Comparison of ENCODE assay signal across 8 cellular contexts in the genomic region with DNA sequence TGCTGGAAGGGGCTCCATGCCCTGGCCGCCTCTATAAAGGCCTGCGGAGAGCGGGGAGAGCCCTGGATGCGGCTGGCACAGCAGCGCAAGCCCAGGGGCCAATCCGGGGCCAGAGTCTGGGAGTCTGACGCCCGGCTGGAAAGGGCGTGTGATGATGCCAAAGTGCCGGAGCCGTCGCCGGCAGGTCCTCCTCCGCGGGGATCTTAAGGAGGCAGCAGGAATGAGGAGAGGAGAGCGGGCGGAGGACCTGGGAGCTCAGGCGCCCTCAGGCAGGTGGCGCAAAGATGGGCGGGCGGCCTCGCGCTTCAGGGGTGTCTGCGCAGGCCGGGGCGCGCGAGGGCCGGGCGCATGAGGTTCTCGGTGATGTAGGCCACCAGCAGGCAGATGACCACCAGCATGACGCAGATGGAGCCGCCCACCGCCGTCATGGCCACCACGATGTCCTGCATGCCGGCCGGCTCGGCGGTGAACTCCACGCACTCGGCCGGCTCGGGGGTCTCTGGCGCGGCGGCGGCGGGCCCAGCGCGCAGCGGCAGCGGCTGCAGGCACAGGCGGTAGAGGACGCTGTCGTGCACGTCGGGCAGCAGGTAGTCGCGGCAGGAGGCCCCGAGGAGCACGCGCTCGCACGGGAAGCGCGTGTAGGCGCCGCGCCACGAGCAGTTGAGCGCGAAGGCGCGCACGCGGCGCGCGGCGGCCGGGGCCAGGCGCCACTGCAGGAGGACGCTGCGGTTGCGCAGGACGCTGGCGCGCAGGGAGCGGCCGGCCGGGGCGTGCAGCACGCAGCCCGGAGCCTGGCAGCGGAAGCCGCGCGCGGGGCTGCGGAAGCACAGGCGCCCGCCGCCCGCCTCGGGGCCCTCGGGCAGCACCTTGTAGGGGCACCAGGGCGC.
DNase-seq lines count a peak whose midpoint lies in the region; ATAC-seq and TF ChIP-seq lines count a peak whose summit lies in the region.

No MANE protein-coding gene starts in this region.

- peak; percentile 22; the same call in 1 of the 2 replicates for TF ChIP-seq CTCF in GM12874 (IDR thresholded peaks at IDR 0.05; ENCODE audit: insufficient read depth, low read depth, low read length)
- peak; percentile 7; the same call in 1 of the 2 replicates for TF ChIP-seq CTCF in WERI-Rb-1 (IDR thresholded peaks at IDR 0.05; ENCODE audit: low read depth, low read length)

- H3K4me3 ChIP-seq in ACC112 (ENCODE audit: low read depth, low read length) (peak overlapping the region; percentile 73), WERI-Rb-1 (ENCODE audit: low read depth, low read length) (no peak overlapping the region; the same call in 1 of the 2 replicates), neuron (ENCODE audit: low read length) (peak overlapping the region; percentile 40)

- H3K27me3 ChIP-seq in ACC112 (ENCODE audit: insufficient read depth, low read length) (peaks cover 19% of the 10 kb centered on the region; the same call in 1 of the 2 replicates), WERI-Rb-1 (ENCODE audit: insufficient read depth, low read depth, severe bottlenecking) (no peaks in the 10 kb centered on the region), neuron (ENCODE audit: insufficient read depth, low read length) (no peaks in the 10 kb centered on the region)

- TF ChIP-seq POLR2A in erythroblast (IDR thresholded peaks at IDR 0.05; ENCODE audit: low read length): no peak

- peak overlapping the region; percentile 35 for H2AFZ ChIP-seq in ACC112 (ENCODE audit: low read length, unreplicated experiment)
- no peak overlapping the region for H2AFZ ChIP-seq in neuron (ENCODE audit: low read depth, low read length)

- H3K27ac ChIP-seq in ACC112 (ENCODE audit: low read depth, low read length) (no peak overlapping the region), WERI-Rb-1 (no peak overlapping the region)

- H3K4me1 ChIP-seq in ACC112 (ENCODE audit: control insufficient read depth, insufficient read depth, low read length, unreplicated experiment): peaks cover 9% of the 10 kb centered on the region
- peaks cover 15% of the 10 kb centered on the region for H3K4me1 ChIP-seq in neuron (ENCODE audit: insufficient read depth, low read length)

- H3K36me3 ChIP-seq in ACC112 (ENCODE audit: insufficient read depth, low read length): no peaks in the 10 kb centered on the region
- H3K36me3 ChIP-seq in WERI-Rb-1: no peaks in the 10 kb centered on the region
- H3K36me3 ChIP-seq in neuron (ENCODE audit: insufficient read depth, low read length): no peaks in the 10 kb centered on the region

- ATAC-seq in HG02852 (IDR thresholded peaks at IDR 0.05; ENCODE audit: unreplicated experiment) (no peak), GM19023 (IDR thresholded peaks at IDR 0.05; ENCODE audit: unreplicated experiment) (no peak), GM21723 (IDR thresholded peaks at IDR 0.05; ENCODE audit: unreplicated experiment) (no peak)

- no peaks in the 10 kb centered on the region for H3K9me3 ChIP-seq in WERI-Rb-1 (ENCODE audit: severe bottlenecking)
- H3K9me3 ChIP-seq in neuron (ENCODE audit: low read length): no peaks in the 10 kb centered on the region

- DNase-seq in WERI-Rb-1 (peak; percentile 22), erythroblast (lab: John Stamatoyannopoulos, UW) (peak; percentile 40 to 48)

- no peaks in the 10 kb centered on the region for H3K79me2 ChIP-seq in ACC112 (ENCODE audit: control insufficient read depth, insufficient read depth, low read length, unreplicated experiment)
